8 cellular contexts compared by ENCODE assay signal in genomic region chr1:155970531-155971167, GRCh38. TPM values are rescaled to one million over a fixed set of nuclear protein-coding genes. Genes with fewer than 3 reads are reported as not detected.
DNase-seq lines count a peak whose midpoint lies in the region; ATAC-seq and TF ChIP-seq lines count a peak whose summit lies in the region.

No MANE protein-coding gene starts in this region.

- peak overlapping the region; percentile 6 for H4K91ac ChIP-seq in mesenchymal stem cell (ENCODE audit: low read length)

- H3K4me1 Mint-ChIP-seq in dendritic cell treated with granulocyte-macrophage colony-stimulating factor and Interleukin-4, amounts not matched to agents 40 ng/mL and 50 ng/mL, for 4 days (ENCODE audit: low read depth) = peaks cover 100% of the 10 kb centered on the region

- H3K27ac Mint-ChIP-seq in dendritic cell treated with granulocyte-macrophage colony-stimulating factor and Interleukin-4, amounts not matched to agents 40 ng/mL and 50 ng/mL, for 4 days = peak overlapping the region; percentile 93

- H3K27ac ChIP-seq in mesenchymal stem cell (ENCODE audit: low read length, poor library complexity, severe bottlenecking) = peak overlapping the region; percentile 49
- no peak overlapping the region for H3K27ac ChIP-seq in testis

- 21% methylated on average over 11 of the region's 11 CpGs for WGBS in mesenchymal stem cell
- WGBS in testis, 2 donors = 75 to 77% methylated on average over 11 of the region's 11 CpGs

- H3K27me3 ChIP-seq in mesenchymal stem cell (ENCODE audit: control insufficient read depth in 1 of 2, insufficient read depth in 1 of 2, low read length in 2 of 2) (no peaks in the 10 kb centered on the region), testis (no peaks in the 10 kb centered on the region)

- ATAC-seq in HG03066 (IDR thresholded peaks at IDR 0.05; ENCODE audit: low read depth, unreplicated experiment) (peak; percentile 68), HG03469 (IDR thresholded peaks at IDR 0.05; ENCODE audit: unreplicated experiment) (no peak)

- peaks cover 47 to 70% of the 10 kb centered on the region in 2 experiments for H3K36me3 ChIP-seq in mesenchymal stem cell (ENCODE audit: control insufficient read depth in 1 of 2, insufficient read depth in 2 of 2, low read depth in 1 of 2, low read length in 2 of 2)
- no peaks in the 10 kb centered on the region for H3K36me3 ChIP-seq in testis (ENCODE audit: low read depth, missing control alignments)

- H3K79me1 ChIP-seq in mesenchymal stem cell (replicated peaks; ENCODE audit: low read length, poor library complexity, severe bottlenecking) = peaks cover 18% of the 10 kb centered on the region

- H2BK12ac ChIP-seq in mesenchymal stem cell (ENCODE audit: low read length in 2 of 2) = peak overlapping the region; percentile 35 to 72

- TF ChIP-seq POLR2A in testis (IDR thresholded peaks at IDR 0.05) = no peak

- peak overlapping the region; percentile 27 for H4K8ac ChIP-seq in mesenchymal stem cell (ENCODE audit: low read length)

- H3K4me1 ChIP-seq in mesenchymal stem cell (ENCODE audit: control insufficient read depth, insufficient read depth, low read depth, low read length) (peaks cover 53% of the 10 kb centered on the region), testis (peaks cover 19% of the 10 kb centered on the region)

- H3K14ac ChIP-seq in mesenchymal stem cell (ENCODE audit: low read length in 2 of 2) = no peak overlapping the region

- TF ChIP-seq CTCF in GM10248 (IDR thresholded peaks at IDR 0.05; ENCODE audit: control extremely low read depth, extremely low read depth, low read depth, missing control alignments) = no peak
- TF ChIP-seq CTCF in testis (IDR thresholded peaks at IDR 0.05) = no peak

- intact Hi-C loops in dendritic cell treated with granulocyte-macrophage colony-stimulating factor and Interleukin-4, amounts not matched to agents 40 ng/mL and 50 ng/mL, for 4 days (cut with micrococcal nuclease) = loop anchor here (1.0 kb wide), 1 partner anchor 8 kb away; the partner anchor contains the start of gene ARHGEF2
- intact Hi-C loops in testis (cut with DNase I; ENCODE audit: low total_unique reads) = no loop called here

- peak overlapping the region; percentile 62 for H2AK5ac ChIP-seq in mesenchymal stem cell (ENCODE audit: low read length, severe bottlenecking)

- H3K23ac ChIP-seq in mesenchymal stem cell (ENCODE audit: low read length in 2 of 2) = no peak overlapping the region

- CTCF ChIA-PET in GM10248 (lab: Yijun Ruan, JAX) = interaction anchor here (0.9 to 19.5 kb wide), 6 partner anchors 8 to 32 kb away, joined by 3 to 215 read pairs (median 3); no protein-coding TSS in a partner anchor

- peak overlapping the region; percentile 79 for H3K4me3 Mint-ChIP-seq in dendritic cell treated with granulocyte-macrophage colony-stimulating factor and Interleukin-4, amounts not matched to agents 40 ng/mL and 50 ng/mL, for 4 days

- peak overlapping the region in 1 of 2 experiments; percentile 37 for H3K4me3 ChIP-seq in mesenchymal stem cell (ENCODE audit: insufficient read depth in 1 of 2, low read depth in 1 of 2, low read length in 2 of 2)
- H3K4me3 ChIP-seq in testis = no peak overlapping the region

- H3K4me2 ChIP-seq in mesenchymal stem cell (ENCODE audit: low read length, poor library complexity, severe bottlenecking) = no peak overlapping the region

- POLR2A ChIA-PET in GM10248 (lab: Yijun Ruan, JAX) = interaction anchor here (0.7 to 1.3 kb wide), 4 partner anchors 8 to 57 kb away, joined by 3 to 5 read pairs (median 4); no protein-coding TSS in a partner anchor

- H3K18ac ChIP-seq in mesenchymal stem cell (ENCODE audit: low read depth in 1 of 2, low read length in 2 of 2) = peak overlapping the region; percentile 78 to 89

- peak overlapping the region in 1 of 2 experiments; percentile 65 for H3K4ac ChIP-seq in mesenchymal stem cell (ENCODE audit: low read depth in 1 of 2, low read length in 2 of 2)

- H2AFZ ChIP-seq in mesenchymal stem cell (ENCODE audit: low read depth, low read length) = no peak overlapping the region

- H3K36me3 Mint-ChIP-seq in dendritic cell treated with granulocyte-macrophage colony-stimulating factor and Interleukin-4, amounts not matched to agents 40 ng/mL and 50 ng/mL, for 4 days (ENCODE audit: low read depth) = peaks cover 90% of the 10 kb centered on the region

- no peak overlapping the region for H2BK5ac ChIP-seq in mesenchymal stem cell (ENCODE audit: low read depth, low read length, poor library complexity, severe bottlenecking)

- H3K9me3 Mint-ChIP-seq in dendritic cell treated with granulocyte-macrophage colony-stimulating factor and Interleukin-4, amounts not matched to agents 40 ng/mL and 50 ng/mL, for 4 days = no peaks in the 10 kb centered on the region

- peak overlapping the region; percentile 27 for H2BK120ac ChIP-seq in mesenchymal stem cell (ENCODE audit: low read depth, low read length)

- H3K9me3 ChIP-seq in mesenchymal stem cell (ENCODE audit: control insufficient read depth, low read length) (no peaks in the 10 kb centered on the region), testis (no peaks in the 10 kb centered on the region)

- DNase-seq in GM10248 (ENCODE audit: extremely low spot score) = peak; percentile 85
- peak; percentile 95 for DNase-seq in SKM-1 (lab: John Stamatoyannopoulos, UW; ENCODE audit: unreplicated experiment)
- DNase-seq in mesenchymal stem cell = peak; percentile 89
- peak; percentile 48 for DNase-seq in testis
- DNase-seq in NCI-H69 (lab: John Stamatoyannopoulos, UW) = no peak

- H2BK15ac ChIP-seq in mesenchymal stem cell (ENCODE audit: low read depth, poor library complexity, severe bottlenecking) = peak overlapping the region; percentile 79

- no peaks in the 10 kb centered on the region for H3K27me3 Mint-ChIP-seq in dendritic cell treated with granulocyte-macrophage colony-stimulating factor and Interleukin-4, amounts not matched to agents 40 ng/mL and 50 ng/mL, for 4 days

- H3K9ac ChIP-seq in mesenchymal stem cell (ENCODE audit: low read length) = peak overlapping the region; percentile 73

RNA-seq across cellular contexts. Expression of gene ARHGEF2, which starts 7.7 kb away (rescaled TPM):
- 58.9 TPM for polyA plus RNA-seq in mesenchymal stem cell (2013, experiment 1 of 2)
- 55.6 TPM for polyA plus RNA-seq in mesenchymal stem cell (2013, experiment 2 of 2)
- 100 to 1,000 TPM in 1 of 2 donors, 10 to 100 TPM in 1; 56.6 to 124 TPM for total RNA-seq in testis
- polyA plus RNA-seq in testis (ENCODE audit: insufficient read depth, low read depth, low replicate concordance) = 88.8 TPM

RNA-seq across cellular contexts. Expression of gene RXFP4, which starts 29.2 kb away (rescaled TPM):
- not detected for polyA plus RNA-seq in mesenchymal stem cell (2013, experiment 1 of 2)
- not detected for polyA plus RNA-seq in mesenchymal stem cell (2013, experiment 2 of 2)
- 1 to 10 TPM in 1 of 2 donors, under 1 TPM in 1; 0.37 to 1.1 TPM for total RNA-seq in testis
- not detected for polyA plus RNA-seq in testis (ENCODE audit: insufficient read depth, low read depth, low replicate concordance)

RNA-seq across cellular contexts. Expression of gene KHDC4, which starts 36.4 kb away (rescaled TPM):
- polyA plus RNA-seq in mesenchymal stem cell (2013, experiment 1 of 2) = 18.9 TPM
- 17.3 TPM for polyA plus RNA-seq in mesenchymal stem cell (2013, experiment 2 of 2)
- total RNA-seq in testis = 10 to 100 TPM; 84.5 to 95.3 TPM
- 45.5 TPM for polyA plus RNA-seq in testis (ENCODE audit: insufficient read depth, low read depth, low replicate concordance)

RNA-seq across cellular contexts. Expression of gene SSR2, which starts 50.1 kb away (rescaled TPM):
- polyA plus RNA-seq in mesenchymal stem cell (2013, experiment 1 of 2) = 523 TPM
- 523 TPM for polyA plus RNA-seq in mesenchymal stem cell (2013, experiment 2 of 2)
- total RNA-seq in testis = 100 to 1,000 TPM; 170 to 216 TPM
- 289 TPM for polyA plus RNA-seq in testis (ENCODE audit: insufficient read depth, low read depth, low replicate concordance)

RNA-seq across cellular contexts. Expression of gene RIT1, which starts 59.5 kb away (rescaled TPM):
- 33.9 TPM for polyA plus RNA-seq in mesenchymal stem cell (2013, experiment 1 of 2)
- 33.9 TPM for polyA plus RNA-seq in mesenchymal stem cell (2013, experiment 2 of 2)
- total RNA-seq in testis = 10 to 100 TPM; 26.1 to 31.1 TPM
- 25.7 TPM for polyA plus RNA-seq in testis (ENCODE audit: insufficient read depth, low read depth, low replicate concordance)
